In genomic region chr6:83467620-83468036, GRCh38 we compare ENCODE assay signal across 16 cellular contexts. TPM values are rescaled to one million over a fixed set of nuclear protein-coding genes. Genes with fewer than 3 reads are reported as not detected.
A peak's percentile ranks its signal among the peaks of the same experiment; 100 is the strongest.
DNase-seq lines count a peak whose midpoint lies in the region; ATAC-seq and TF ChIP-seq lines count a peak whose summit lies in the region.
"Had no signal": no experiment of that assay in that cellular context is flagged by ENCODE, and none has a peak within 500 bp of the region (broad histone marks: within the 10 kb centered on the region; RNA-seq: fewer than 3 reads in every experiment).

No MANE protein-coding gene starts in this region.

- dilution Hi-C loops in mammary epithelial cell (cut with HindIII; ENCODE audit: low sequenced_read_pairs), result no loop called here

- H3K4me3 ChIP-seq in BLaER1 treated with 17β-estradiol and CSF1 and Interleukin-3, amounts not matched to agents 10 nM and 100 nM, result no peak overlapping the region
- no peak overlapping the region for H3K4me3 ChIP-seq in mucosa of descending colon
- H3K4me3 ChIP-seq in mammary epithelial cell (replicated peaks in 1 of 3; ENCODE audit: insufficient read depth in 1 of 3, low read depth in 2 of 3, low read length in 3 of 3), result no peak overlapping the region
- H3K4me3 ChIP-seq: hepatocyte had no signal

- H2AFZ ChIP-seq in mammary epithelial cell (ENCODE audit: low read depth, low read length), result no peak overlapping the region
- H2AFZ ChIP-seq: hepatocyte had no signal

- intact Hi-C loops in dendritic cell treated with granulocyte-macrophage colony-stimulating factor and Interleukin-4, amounts not matched to agents 40 ng/mL and 50 ng/mL, for 4 days (cut with micrococcal nuclease), result loop anchor here (2.0 to 5.0 kb wide), 2 partner anchors 33 to 40 kb away; no protein-coding TSS in a partner anchor
- intact Hi-C loops in mucosa of descending colon (cut with DNase I, micrococcal nuclease) (no loop called here), mammary epithelial cell (cut with micrococcal nuclease) (no loop called here)

- CTCF ChIA-PET in mammary epithelial cell (lab: Charles Lee; ENCODE audit: low non-redundant PET), result no interaction called here

- H3K4me1 ChIP-seq in BLaER1 treated with 17β-estradiol and CSF1 and Interleukin-3, amounts not matched to agents 10 nM and 100 nM, result peaks cover 0 to 93% (median 8%) of the 10 kb centered on the region in 10 experiments; a peak in 11 of 20 replicates
- H3K4me1 ChIP-seq in mucosa of descending colon (ENCODE audit: low read depth) (no peaks in the 10 kb centered on the region), mammary epithelial cell (ENCODE audit: insufficient read depth, low read length) (no peaks in the 10 kb centered on the region)

- H3K27ac Mint-ChIP-seq in dendritic cell treated with granulocyte-macrophage colony-stimulating factor and Interleukin-4, amounts not matched to agents 40 ng/mL and 50 ng/mL, for 4 days, result peak overlapping the region; percentile 85
- H3K27ac Mint-ChIP-seq: activated CD8-positive, alpha-beta memory T cell treated with anti-CD3 and anti-CD28 coated beads, Interleukin-2, amount 10 ng/mL, durations not matched to agents 7 days and 5 days; activated naive CD4-positive, alpha-beta T cell treated with anti-CD3 and anti-CD28 coated beads for 36 hours; type B pancreatic cell had no signal

- ATAC-seq in mucosa of descending colon, result no peak
- ATAC-seq: activated CD8-positive, alpha-beta memory T cell treated with anti-CD3 and anti-CD28 coated beads, Interleukin-2, amount 10 ng/mL, durations not matched to agents 7 days and 5 days had no signal

- no peaks in the 10 kb centered on the region for H3K79me2 ChIP-seq in mammary epithelial cell (ENCODE audit: insufficient read depth, low read length)
- H3K79me2 ChIP-seq: hepatocyte had no signal

- 77% methylated on average over 3 of the region's 3 CpGs for WGBS in mammary epithelial cell (ENCODE audit: low coverage, missing lambda C conversion rate)

- DNase-seq in NOMO-1 (lab: John Stamatoyannopoulos, UW; ENCODE audit: unreplicated experiment in 2 of 2), result peak; percentile 86 to 96
- peak; percentile 28 to 55 (median 36) for DNase-seq in mucosa of descending colon
- DNase-seq in NCI-H69 (lab: John Stamatoyannopoulos, UW), result no peak
- no peak for DNase-seq in mammary epithelial cell
- no peak for DNase-seq in activated CD4-positive, alpha-beta T cell treated with anti-CD3 and anti-CD28 coated beads for 48 hours
- no peak for DNase-seq in GM20000 (ENCODE audit: low spot score)
- DNase-seq: ACHN; activated CD8-positive, alpha-beta memory T cell treated with anti-CD3 and anti-CD28 coated beads, Interleukin-2, amount 10 ng/mL, durations not matched to agents 7 days and 5 days; activated naive CD4-positive, alpha-beta T cell treated with anti-CD3 and anti-CD28 coated beads for 36 hours; NCI-H1048; NCI-H446 treated with DMSO at 0.1 percent for 48 hours had no signal

- peak overlapping the region in 7 of 11 experiments; percentile 46 to 69 (median 62); a peak in 13 of 22 replicates for H3K4me2 ChIP-seq in BLaER1 treated with 17β-estradiol and CSF1 and Interleukin-3, amounts not matched to agents 10 nM and 100 nM
- no peak overlapping the region for H3K4me2 ChIP-seq in mammary epithelial cell (ENCODE audit: insufficient read depth, low read depth, low read length)
- H3K4me2 ChIP-seq: hepatocyte had no signal

- no peaks in the 10 kb centered on the region for H3K9me3 Mint-ChIP-seq in dendritic cell treated with granulocyte-macrophage colony-stimulating factor and Interleukin-4, amounts not matched to agents 40 ng/mL and 50 ng/mL, for 4 days
- H3K9me3 Mint-ChIP-seq: activated naive CD4-positive, alpha-beta T cell treated with anti-CD3 and anti-CD28 coated beads for 36 hours had no signal

- H3K36me3 Mint-ChIP-seq in dendritic cell treated with granulocyte-macrophage colony-stimulating factor and Interleukin-4, amounts not matched to agents 40 ng/mL and 50 ng/mL, for 4 days (ENCODE audit: low read depth), result peaks cover 6% of the 10 kb centered on the region
- H3K36me3 Mint-ChIP-seq: activated CD8-positive, alpha-beta memory T cell treated with anti-CD3 and anti-CD28 coated beads, Interleukin-2, amount 10 ng/mL, durations not matched to agents 7 days and 5 days; type B pancreatic cell had no signal

- H3K4me1 Mint-ChIP-seq in dendritic cell treated with granulocyte-macrophage colony-stimulating factor and Interleukin-4, amounts not matched to agents 40 ng/mL and 50 ng/mL, for 4 days (ENCODE audit: low read depth), result peaks cover 65% of the 10 kb centered on the region
- H3K4me1 Mint-ChIP-seq: activated CD8-positive, alpha-beta memory T cell treated with anti-CD3 and anti-CD28 coated beads, Interleukin-2, amount 10 ng/mL, durations not matched to agents 7 days and 5 days had no signal

- peaks cover 2% of the 10 kb centered on the region for H3K27me3 Mint-ChIP-seq in dendritic cell treated with granulocyte-macrophage colony-stimulating factor and Interleukin-4, amounts not matched to agents 40 ng/mL and 50 ng/mL, for 4 days

- no peaks in the 10 kb centered on the region for H3K9me3 ChIP-seq in BLaER1 treated with 17β-estradiol and CSF1 and Interleukin-3, amounts not matched to agents 10 nM and 100 nM (replicated peaks in 1 of 11)
- H3K9me3 ChIP-seq in mucosa of descending colon (no peaks in the 10 kb centered on the region), mammary epithelial cell (replicated peaks; ENCODE audit: insufficient read depth, low read length) (no peaks in the 10 kb centered on the region)

- H3K4me3 Mint-ChIP-seq in dendritic cell treated with granulocyte-macrophage colony-stimulating factor and Interleukin-4, amounts not matched to agents 40 ng/mL and 50 ng/mL, for 4 days, result no peak overlapping the region
- H3K4me3 Mint-ChIP-seq: activated CD8-positive, alpha-beta memory T cell treated with anti-CD3 and anti-CD28 coated beads, Interleukin-2, amount 10 ng/mL, durations not matched to agents 7 days and 5 days; activated naive CD4-positive, alpha-beta T cell treated with anti-CD3 and anti-CD28 coated beads for 36 hours; type B pancreatic cell had no signal

- no peaks in the 10 kb centered on the region for H3K27me3 ChIP-seq in BLaER1 treated with 17β-estradiol and CSF1 and Interleukin-3, amounts not matched to agents 10 nM and 100 nM
- H3K27me3 ChIP-seq in mammary epithelial cell (ENCODE audit: insufficient read depth, low read length), result no peaks in the 10 kb centered on the region
- H3K27me3 ChIP-seq: hepatocyte had no signal

- no TSS peak for BruUV-seq in mammary epithelial cell (replicated peaks; lab: Mats Ljungman, UMichigan)

- H4K20me1 ChIP-seq in BLaER1 treated with 17β-estradiol and CSF1 and Interleukin-3, amounts not matched to agents 10 nM and 100 nM, result no peaks in the 10 kb centered on the region
- no peaks in the 10 kb centered on the region for H4K20me1 ChIP-seq in mammary epithelial cell (ENCODE audit: insufficient read depth, low read length)

- peak overlapping the region in 6 of 11 experiments; percentile 13 to 70 (median 54); a peak in 8 of 22 replicates for H3K9ac ChIP-seq in BLaER1 treated with 17β-estradiol and CSF1 and Interleukin-3, amounts not matched to agents 10 nM and 100 nM
- no peak overlapping the region for H3K9ac ChIP-seq in mammary epithelial cell (ENCODE audit: insufficient read depth, low read length)

- no peaks in the 10 kb centered on the region for H3K36me3 ChIP-seq in BLaER1 treated with 17β-estradiol and CSF1 and Interleukin-3, amounts not matched to agents 10 nM and 100 nM
- H3K36me3 ChIP-seq in mucosa of descending colon (ENCODE audit: low read depth), result no peaks in the 10 kb centered on the region
- H3K36me3 ChIP-seq in mammary epithelial cell (ENCODE audit: insufficient read depth, low read length), result no peaks in the 10 kb centered on the region

- TF ChIP-seq CTCF in mucosa of descending colon (IDR thresholded peaks at IDR 0.05) (no peak), mammary epithelial cell (conservative IDR thresholded peaks at IDR 0.05 in 1 of 2, IDR thresholded peaks at IDR 0.05 in 1 of 2; ENCODE audit: extremely low read depth in 1 of 2, insufficient read depth in 1 of 2, low read depth in 1 of 2, low read length in 2 of 2) (no peak), GM20000 (IDR thresholded peaks at IDR 0.05; ENCODE audit: extremely low read depth, missing control alignments) (no peak)

- peak overlapping the region in 9 of 11 experiments; percentile 31 to 85 (median 66); a peak in 17 of 22 replicates for H3K27ac ChIP-seq in BLaER1 treated with 17β-estradiol and CSF1 and Interleukin-3, amounts not matched to agents 10 nM and 100 nM
- no peak overlapping the region for H3K27ac ChIP-seq in mammary epithelial cell (ENCODE audit: insufficient read depth, low read depth, low read length)
- H3K27ac ChIP-seq: hepatocyte had no signal

- in situ Hi-C loops in mammary epithelial cell (cut with MboI; ENCODE audit: low sequenced_read_pairs in 2 of 2), result no loop called here

RNA-seq across cellular contexts. Expression of gene ME1, which starts 36.8 kb away (rescaled TPM):
- total RNA-seq in mucosa of descending colon (10 to 100 TPM in 1 of 3 donors, 1 to 10 TPM in 2; 2.6 to 10.4 (median 7.3) TPM), mammary epithelial cell (10 to 100 TPM; 28.8 to 36.3 TPM)
- polyA plus RNA-seq in mammary epithelial cell, result 11.5 TPM
- polyA minus RNA-seq in mammary epithelial cell, result 26.8 TPM
- total RNA-seq: activated naive CD4-positive, alpha-beta T cell treated with anti-CD3 and anti-CD28 coated beads for 36 hours had no signal

RNA-seq across cellular contexts. Expression of gene PRSS35, which starts 44.7 kb away (rescaled TPM):
- total RNA-seq in mucosa of descending colon (under 1 TPM in 1 of 3 donors, not detected in 2; 0.14 TPM), mammary epithelial cell (under 1 TPM in 1 of 2 donors, not detected in 1; 0.17 TPM)
- 0.05 TPM for polyA plus RNA-seq in mammary epithelial cell
- not detected for polyA minus RNA-seq in mammary epithelial cell
- total RNA-seq: activated CD8-positive, alpha-beta memory T cell treated with anti-CD3 and anti-CD28 coated beads, Interleukin-2, amount 10 ng/mL, durations not matched to agents 7 days and 5 days; activated naive CD4-positive, alpha-beta T cell treated with anti-CD3 and anti-CD28 coated beads for 36 hours; lung microvascular endothelial cell had no signal

Comparison
In these comparisons a context has a peak if more than half of its experiments do, and no peak if none do; other contexts are left out.
1. DNase-seq: peak in NOMO-1 (2 of 2) and mucosa of descending colon (3 of 3); none in NCI-H69 (single experiment), mammary epithelial cell (single experiment), activated CD4-positive, alpha-beta T cell treated with anti-CD3 and anti-CD28 coated beads for 48 hours (single experiment) and GM20000 (single experiment).